24 cellular contexts compared by ENCODE assay signal in the genomic region with DNA sequence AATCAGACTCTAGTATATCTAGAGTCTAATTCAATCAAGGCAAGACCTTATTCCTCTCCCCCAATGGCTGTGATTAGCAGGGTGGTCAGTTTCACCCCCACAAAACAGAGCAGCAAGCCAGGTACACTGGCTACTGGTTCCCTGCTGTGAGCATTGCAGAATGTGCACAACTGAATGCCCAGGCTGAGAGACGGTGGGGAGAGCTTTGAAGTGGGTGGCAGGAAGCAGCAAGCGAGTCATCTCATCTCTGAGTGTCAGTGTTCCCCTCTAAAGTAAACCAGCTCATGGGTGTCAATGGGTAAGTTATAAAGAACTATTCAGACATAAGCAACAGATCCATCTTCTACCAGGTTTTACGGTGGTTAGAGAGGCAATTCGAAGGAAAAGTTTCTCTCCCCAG. TPM values are rescaled to one million over a fixed set of nuclear protein-coding genes. Genes with fewer than 3 reads are reported as not detected.
A peak's percentile ranks its signal among the peaks of the same experiment; 100 is the strongest.
DNase-seq lines count a peak whose midpoint lies in the region; ATAC-seq and TF ChIP-seq lines count a peak whose summit lies in the region.
"Had no signal": no experiment of that assay in that cellular context is flagged by ENCODE, and none has a peak within 500 bp of the region (broad histone marks: within the 10 kb centered on the region; RNA-seq: fewer than 3 reads in every experiment).

No MANE protein-coding gene starts in this region.

- no peaks in the 10 kb centered on the region for H3K36me3 ChIP-seq in OCI-LY7 (ENCODE audit: insufficient read depth, low read length)
- H3K36me3 ChIP-seq: gastroesophageal sphincter, SJSA1 had no signal

- H2AFZ ChIP-seq in OCI-LY7 (ENCODE audit: low read length), result peak overlapping the region; percentile 37; the same call in 1 of the 2 replicates

- CTCF ChIA-PET in OCI-LY7 (lab: Charles Lee; ENCODE audit: unreplicated experiment), result no interaction called here

- no peak overlapping the region for H3K4me3 ChIP-seq in OCI-LY7 (ENCODE audit: low read depth, low read length, poor library complexity, severe bottlenecking)
- H3K4me3 ChIP-seq: gastroesophageal sphincter, SJSA1 had no signal

- intact Hi-C loops in OCI-LY7 (cut with micrococcal nuclease; ENCODE audit: unreplicated experiment), result loop anchor here (10.0 kb wide), 1 partner anchor 46 kb away; no protein-coding TSS in a partner anchor

- POLR2A ChIA-PET in OCI-LY7 (lab: Charles Lee), result interaction anchor here (0.7 kb wide), 1 partner anchor 20 kb away, joined by 5 read pairs; no protein-coding TSS in a partner anchor

- no peaks in the 10 kb centered on the region for H3K9me2 ChIP-seq in OCI-LY7 (ENCODE audit: insufficient read depth, low read length)

- no peak for TF ChIP-seq CTCF in OCI-LY7 (conservative IDR thresholded peaks at IDR 0.05; ENCODE audit: low read length)

- H3K27ac ChIP-seq in OCI-LY7 (ENCODE audit: low read depth, low read length, poor library complexity, severe bottlenecking), result no peak overlapping the region
- H3K27ac ChIP-seq: gastroesophageal sphincter, SJSA1 had no signal

- peaks cover 35% of the 10 kb centered on the region for H3K4me1 ChIP-seq in OCI-LY7 (ENCODE audit: insufficient read depth, low read length, poor library complexity, severe bottlenecking)
- H3K4me1 ChIP-seq: gastroesophageal sphincter, SJSA1 had no signal

- ATAC-seq in HG02981 (IDR thresholded peaks at IDR 0.05; ENCODE audit: unreplicated experiment) (no peak), HG03442 (IDR thresholded peaks at IDR 0.05; ENCODE audit: unreplicated experiment) (no peak)
- ATAC-seq: gastroesophageal sphincter; stimulated activated memory B cell treated with anti-CD40 and anti-IgM and Interleukin-4, amounts not matched to agents 10 μg/mL and 1 μg/mL and 100 μg/mL, for 72 hours had no signal

- H4K20me1 ChIP-seq in OCI-LY7 (ENCODE audit: insufficient read depth, low read length), result no peaks in the 10 kb centered on the region

- no peak overlapping the region for H3K4me2 ChIP-seq in OCI-LY7 (ENCODE audit: low read length)

- H3K79me2 ChIP-seq in OCI-LY7 (ENCODE audit: insufficient read depth, low read depth, low read length), result no peaks in the 10 kb centered on the region

- no peaks in the 10 kb centered on the region for H3K9me3 ChIP-seq in OCI-LY7 (ENCODE audit: low read length)
- H3K9me3 ChIP-seq: gastroesophageal sphincter, SJSA1 had no signal

- BruUV-seq in OCI-LY7 (replicated peaks; lab: Mats Ljungman, UMichigan), result no TSS peak

- peak; percentile 18 to 27 for DNase-seq in activated T-cell treated with anti-CD3 and anti-CD28 coated beads, Interleukin-2, amount 50 U/mL, for 48 hours
- DNase-seq in activated T-cell treated with anti-CD3 and anti-CD28 coated beads, Interleukin-2, amount 50 U/mL, for 1 hour, result no peak
- peak; percentile 2 for DNase-seq in D341Med (ENCODE audit: low spot score)
- DNase-seq in OCI-LY7 (ENCODE audit: low spot score), result peak; percentile 42
- peak; percentile 40 for DNase-seq in kidney tubule cell (ENCODE audit: low spot score)
- DNase-seq: C1 segment of cervical spinal cord, dermis blood vessel endothelial cell, hippocampal formation, left ventricle myocardium superior, midbrain, NCI-H1436 treated with DMSO at 0.1 percent for 48 hours, NCI-H524, retina, small intestine had no signal

RNA-seq across cellular contexts. Expression of a gene that starts 37.6 kb away (rescaled TPM):
- total RNA-seq in OCI-LY7 (2014; rRNA removed; shearing (Covaris generic)), result not detected in 2 replicates
- not detected in 2 replicates for total RNA-seq in OCI-LY7 (2022)
- total RNA-seq: dermis blood vessel endothelial cell; gastroesophageal sphincter; left ventricle myocardium superior; MCF 10A; osteocyte; SJSA1; T-helper 1 cell treated with Interleukin-12 subunit alpha and Interleukin-12 subunit beta and Interleukin-4 antibody, amounts not matched to agents 30 ng/mL and 1 ng/mL, for 36 hours; temporal lobe; urinary bladder had no signal
